Comparison of ENCODE assay signal across 8 cellular contexts in genomic region chr6:127516676-127517273, GRCh38. TPM values are rescaled to one million over a fixed set of nuclear protein-coding genes. Genes with fewer than 3 reads are reported as not detected.
A peak's percentile ranks its signal among the peaks of the same experiment; 100 is the strongest.
DNase-seq lines count a peak whose midpoint lies in the region; ATAC-seq, FAIRE-seq and TF ChIP-seq lines count a peak whose summit lies in the region.

No MANE protein-coding gene starts in this region.

- ATAC-seq in HG02678 (IDR thresholded peaks at IDR 0.05; ENCODE audit: unreplicated experiment) = peak; percentile 61

- H3K36me3 ChIP-seq in bronchial epithelial cell (ENCODE audit: control insufficient read depth, insufficient read depth, low read length) = no peaks in the 10 kb centered on the region

- H3K4me3 ChIP-seq in NB4 (ENCODE audit: low read depth, low read length) (peak overlapping the region; percentile 30), bronchial epithelial cell (ENCODE audit: low read depth, low read length) (no peak overlapping the region)

- peaks cover 19% of the 10 kb centered on the region for H3K27me3 ChIP-seq in bronchial epithelial cell (ENCODE audit: control insufficient read depth, insufficient read depth, low read length)

- FAIRE-seq in bronchial epithelial cell (lab: Jason Lieb, UNC) = no peak

- TF ChIP-seq CTCF in NB4 (IDR thresholded peaks at IDR 0.05; ENCODE audit: low read depth, low read length) (peak; percentile 79), bronchial epithelial cell (IDR thresholded peaks at IDR 0.05; ENCODE audit: insufficient read depth, low read length, severe bottlenecking) (peak; percentile 84)

- DNase-seq in activated gamma-delta T cell treated with anti-CD3 and anti-CD28 coated beads, Interleukin-2, amount 50 U/mL, for 16 hours (ENCODE audit: low read depth) = peak; percentile 1
- DNase-seq in activated gamma-delta T cell (lab: John Stamatoyannopoulos, UW) = no peak
- DNase-seq in NB4 (ENCODE audit: low read depth) = peak; percentile 54
- DNase-seq in T-helper 1 cell = peak in 4 of 5 donors; percentile 12 to 75 (median 24)
- peak; percentile 64 for DNase-seq in bronchial epithelial cell (ENCODE audit: low read depth)
- DNase-seq in islet precursor cell = peak; percentile 76
- peak; percentile 43 for DNase-seq in stimulated activated CD4-positive, alpha-beta T cell treated with anti-CD3 and anti-CD28 coated beads, Interleukin-1b, Interleukin-23, amount 100 ng/mL, for 48 hours

- no peak for TF ChIP-seq POLR2A in NB4 (IDR thresholded peaks at IDR 0.05; ENCODE audit: extremely low read depth, insufficient read length)

RNA-seq across cellular contexts. Expression of gene KIAA0408, which starts 57.6 kb away (rescaled TPM):
- total RNA-seq in bronchial epithelial cell = not detected in 2 replicates
